In the genomic region with DNA sequence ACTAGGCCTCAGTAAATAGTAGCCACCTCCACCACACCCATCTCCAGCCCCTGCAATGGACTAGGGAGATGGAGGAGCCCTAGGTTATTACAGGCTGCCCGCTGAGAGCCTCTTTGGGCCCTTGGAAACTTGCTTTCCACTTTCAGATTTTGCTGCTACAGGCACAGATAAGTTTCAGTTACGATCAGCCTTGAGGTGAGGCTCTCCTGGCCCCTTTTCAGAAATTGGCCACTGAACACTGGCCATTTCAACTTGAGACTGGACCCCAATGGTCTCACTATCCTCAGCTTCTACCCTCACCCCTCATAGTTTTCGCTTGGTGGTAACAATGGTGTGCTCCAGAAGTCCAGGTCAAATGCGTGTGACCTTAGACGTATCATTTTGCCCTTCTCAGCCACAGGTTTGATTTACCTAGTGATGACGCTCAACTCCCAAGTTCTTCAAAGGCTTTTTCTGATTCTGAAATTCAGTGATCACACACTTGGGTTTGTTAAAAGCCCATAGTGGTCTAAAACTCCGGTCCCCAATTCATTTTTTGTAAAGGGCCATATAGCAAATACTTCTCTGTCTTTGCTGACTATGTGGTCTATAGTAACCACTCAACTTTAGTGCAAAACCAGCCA, we compare ENCODE assay signal across 9 cellular contexts. TPM values are rescaled to one million over a fixed set of nuclear protein-coding genes. Genes with fewer than 3 reads are reported as not detected.
DNase-seq lines count a peak whose midpoint lies in the region; ATAC-seq and TF ChIP-seq lines count a peak whose summit lies in the region.
"Had no signal": no experiment of that assay in that cellular context is flagged by ENCODE, and none has a peak within 500 bp of the region (broad histone marks: within the 10 kb centered on the region; RNA-seq: fewer than 3 reads in every experiment).

No MANE protein-coding gene starts in this region.

- H3K4me1 ChIP-seq in cardiac muscle cell (ENCODE audit: low read depth) (peaks cover 7% of the 10 kb centered on the region), body of pancreas (peaks cover 54% of the 10 kb centered on the region), lung (ENCODE audit: control insufficient read depth in 2 of 2, insufficient read depth in 2 of 2, low read length in 2 of 2) (peaks cover 9 to 13% of the 10 kb centered on the region in 2 donors), urinary bladder (ENCODE audit: insufficient read depth) (no peaks in the 10 kb centered on the region)

- ATAC-seq in Right ventricle myocardium superior (ENCODE audit: poor library complexity) (no peak), body of pancreas (no peak), lung (ENCODE audit: insufficient read depth, low FRiP score) (no peak)

- WGBS in body of pancreas, 2 donors: 33 to 50% methylated on average over 7 of the region's 7 CpGs
- 67 to 75% methylated on average over 7 of the region's 7 CpGs for WGBS in lung, 2 donors
- WGBS in urinary bladder: 61% methylated on average over 7 of the region's 7 CpGs

- H3K36me3 ChIP-seq in cardiac muscle cell (peaks cover 14% of the 10 kb centered on the region), body of pancreas (replicated peaks in 1 of 2; ENCODE audit: insufficient read depth in 1 of 2, low read depth in 2 of 2) (peaks cover 0 to 12% of the 10 kb centered on the region in 2 donors), lung (ENCODE audit: control insufficient read depth in 2 of 2, insufficient read depth in 2 of 2, low read length in 2 of 2) (peaks cover 8 to 16% of the 10 kb centered on the region in 2 donors), urinary bladder (ENCODE audit: insufficient read depth) (peaks cover 2% of the 10 kb centered on the region)

- no peak for TF ChIP-seq POLR2A in body of pancreas (IDR thresholded peaks at IDR 0.05)

- peak overlapping the region; percentile 63 for H3K4me3 ChIP-seq in cardiac muscle cell
- H3K4me3 ChIP-seq in body of pancreas: peak overlapping the region; percentile 90 to 99
- H3K4me3 ChIP-seq in lung: peak overlapping the region; percentile 97
- peak overlapping the region; percentile 74 for H3K4me3 ChIP-seq in urinary bladder (ENCODE audit: low read depth, low read length)

- no peaks in the 10 kb centered on the region for H3K9me3 ChIP-seq in cardiac muscle cell (ENCODE audit: low read depth)
- H3K9me3 ChIP-seq in body of pancreas: no peaks in the 10 kb centered on the region
- no peaks in the 10 kb centered on the region for H3K9me3 ChIP-seq in lung (ENCODE audit: control insufficient read depth in 2 of 2, insufficient read depth in 1 of 2, low read length in 1 of 2)

- intact Hi-C loops in Right ventricle myocardium superior (cut with DNase I) (loop anchor here (10.0 kb wide), 1 partner anchor 234 kb away; no protein-coding TSS in a partner anchor), body of pancreas (cut with DNase I) (no loop called here)

- H3K27me3 ChIP-seq in cardiac muscle cell (no peaks in the 10 kb centered on the region), body of pancreas (no peaks in the 10 kb centered on the region), lung (ENCODE audit: control insufficient read depth, insufficient read depth) (no peaks in the 10 kb centered on the region)

- TF ChIP-seq CTCF in cardiac muscle cell (IDR thresholded peaks at IDR 0.05; ENCODE audit: low read depth, low read length) (no peak), body of pancreas (IDR thresholded peaks at IDR 0.05) (no peak), lung (IDR thresholded peaks at IDR 0.05; ENCODE audit: control extremely low read depth, extremely low read depth) (no peak)

- H3K27ac ChIP-seq in cardiac muscle cell: peak overlapping the region; percentile 52
- H3K27ac ChIP-seq in body of pancreas: peak overlapping the region; percentile 15 to 93 (median 88)
- peak overlapping the region in 1 of 2 donors; percentile 89 for H3K27ac ChIP-seq in lung (ENCODE audit: low read depth in 1 of 2, low read length in 1 of 2)
- no peak overlapping the region for H3K27ac ChIP-seq in urinary bladder (ENCODE audit: low read depth)

- DNase-seq in cardiac muscle cell (ENCODE audit: low read depth in 1 of 2, low spot score in 1 of 2): peak in 1 of 2 donors; percentile 3
- no peak for DNase-seq in Right ventricle myocardium superior
- no peak for DNase-seq in body of pancreas
- DNase-seq in lung (ENCODE audit: low spot score): no peak
- DNase-seq in activated CD8-positive, alpha-beta memory T cell treated with anti-CD3 and anti-CD28 coated beads, Interleukin-2, amount 50 U/mL, for 4 hours: no peak
- no peak for DNase-seq in stimulated activated CD4-positive, alpha-beta T cell treated with anti-CD3 and anti-CD28 coated beads, Interleukin-4, amount 100 ng/mL, for 24 hours
- DNase-seq in C1 segment of cervical spinal cord (lab: John Stamatoyannopoulos, UW): no peak
- DNase-seq: NCI-H1105 had no signal

RNA-seq across cellular contexts. Expression of gene PMM2, which starts 1.0 kb away (rescaled TPM):
- total RNA-seq in cardiac muscle cell (12.2 and 14.2 TPM in 2 replicates), Right ventricle myocardium superior (14.9 TPM), body of pancreas (100 to 1,000 TPM in 1 of 2 donors, 10 to 100 TPM in 1; 34.8 to 127 TPM), lung (10 to 100 TPM; 27.1 to 40.0 TPM), urinary bladder (34.8 TPM)
- polyA plus RNA-seq in cardiac muscle cell (11.7 and 12.9 TPM in 2 replicates), lung (10 to 100 TPM; 30.6 to 33.4 TPM), urinary bladder (16.9 TPM)

RNA-seq across cellular contexts. Expression of gene TMEM186, which starts 1.2 kb away (rescaled TPM):
- 8.1 TPM in 2 replicates for total RNA-seq in cardiac muscle cell
- polyA plus RNA-seq in cardiac muscle cell: 23.9 and 38.3 TPM in 2 replicates
- total RNA-seq in Right ventricle myocardium superior: 12.7 TPM
- total RNA-seq in body of pancreas: 1 to 10 TPM in 1 of 2 donors, under 1 TPM in 1; 0.99 to 3.6 TPM
- total RNA-seq in lung: 10 to 100 TPM in 1 of 2 donors, 1 to 10 TPM in 1; 6.9 to 10.7 TPM
- 1 to 10 TPM; 6.5 to 9.5 TPM for polyA plus RNA-seq in lung
- total RNA-seq in urinary bladder: 4.7 TPM
- polyA plus RNA-seq in urinary bladder: 10.6 TPM
